Comparison of ENCODE assay signal across 8 cellular contexts in genomic region chrX:41334866-41335589, GRCh38. TPM values are rescaled to one million over a fixed set of nuclear protein-coding genes. Genes with fewer than 3 reads are reported as not detected.
A peak's percentile ranks its signal among the peaks of the same experiment; 100 is the strongest.
DNase-seq lines count a peak whose midpoint lies in the region; ATAC-seq lines count a peak whose summit lies in the region.

No MANE protein-coding gene starts in this region.

- H3K4me3 Mint-ChIP-seq in activated naive CD8-positive, alpha-beta T cell treated with anti-CD3 and anti-CD28 coated beads, Interleukin-2, amount 10 ng/mL, durations not matched to agents 7 days and 5 days, result peak overlapping the region; percentile 92

- H3K36me3 ChIP-seq in SJSA1 (peaks cover 44% of the 10 kb centered on the region), rectal smooth muscle tissue (ENCODE audit: control insufficient read depth, insufficient read depth, low read length) (peaks cover 2% of the 10 kb centered on the region)

- H3K36me3 Mint-ChIP-seq in activated naive CD8-positive, alpha-beta T cell treated with anti-CD3 and anti-CD28 coated beads, Interleukin-2, amount 10 ng/mL, durations not matched to agents 7 days and 5 days, result peaks cover 31% of the 10 kb centered on the region

- H3K27me3 Mint-ChIP-seq in activated naive CD8-positive, alpha-beta T cell treated with anti-CD3 and anti-CD28 coated beads, Interleukin-2, amount 10 ng/mL, durations not matched to agents 7 days and 5 days, result no peaks in the 10 kb centered on the region

- H3K4me1 ChIP-seq in SJSA1 (replicated peaks) (peaks cover 18% of the 10 kb centered on the region), rectal smooth muscle tissue (ENCODE audit: control insufficient read depth, insufficient read depth, low read length) (peaks cover 13% of the 10 kb centered on the region)

- H3K27ac Mint-ChIP-seq in activated naive CD8-positive, alpha-beta T cell treated with anti-CD3 and anti-CD28 coated beads, Interleukin-2, amount 10 ng/mL, durations not matched to agents 7 days and 5 days, result peak overlapping the region; percentile 100

- no peaks in the 10 kb centered on the region for H3K9me3 Mint-ChIP-seq in activated naive CD8-positive, alpha-beta T cell treated with anti-CD3 and anti-CD28 coated beads, Interleukin-2, amount 10 ng/mL, durations not matched to agents 7 days and 5 days

- no peaks in the 10 kb centered on the region for H3K27me3 ChIP-seq in SJSA1 (replicated peaks)
- H3K27me3 ChIP-seq in rectal smooth muscle tissue (ENCODE audit: control insufficient read depth, insufficient read depth, low read length), result no peaks in the 10 kb centered on the region

- H3K9me3 ChIP-seq in SJSA1 (replicated peaks), result no peaks in the 10 kb centered on the region

- DNase-seq in GDM1 (lab: John Stamatoyannopoulos, UW) (peak; percentile 69), SJSA1 (ENCODE audit: low read depth in 1 of 2, low spot score in 2 of 2) (peak; percentile 37 to 43), left cardiac atrium (peak; percentile 76), islet precursor cell (no peak)
- no peak for DNase-seq in activated naive CD8-positive, alpha-beta T cell treated with anti-CD3 and anti-CD28 coated beads, Interleukin-2, amount 10 ng/mL, durations not matched to agents 7 days and 5 days

- ATAC-seq in HG02623 (IDR thresholded peaks at IDR 0.05; ENCODE audit: unreplicated experiment) (peak; percentile 13), left cardiac atrium (peak; percentile 48 to 52), HG03442 (IDR thresholded peaks at IDR 0.05; ENCODE audit: unreplicated experiment) (no peak)
- ATAC-seq in activated naive CD8-positive, alpha-beta T cell treated with anti-CD3 and anti-CD28 coated beads, Interleukin-2, amount 10 ng/mL, durations not matched to agents 7 days and 5 days (ENCODE audit: low read depth), result peak; percentile 7

- H3K4me3 ChIP-seq in SJSA1 (peak overlapping the region; percentile 94), rectal smooth muscle tissue (ENCODE audit: low read length) (peak overlapping the region; percentile 92)

- peaks cover 21% of the 10 kb centered on the region for H3K4me1 Mint-ChIP-seq in activated naive CD8-positive, alpha-beta T cell treated with anti-CD3 and anti-CD28 coated beads, Interleukin-2, amount 10 ng/mL, durations not matched to agents 7 days and 5 days

- H3K27ac ChIP-seq in SJSA1, result peak overlapping the region; percentile 99
- peak overlapping the region; percentile 99 for H3K27ac ChIP-seq in rectal smooth muscle tissue (ENCODE audit: low read depth, low read length)

- intact Hi-C loops in left cardiac atrium (cut with DNase I), result loop anchor here in 1 of 2 donors (10.0 kb wide), 1 partner anchor 110 kb away; the partner anchor contains the start of gene NYX

- H3K9ac ChIP-seq in rectal smooth muscle tissue (ENCODE audit: low read length), result peak overlapping the region; percentile 97

- POLR2A ChIA-PET in activated naive CD8-positive, alpha-beta T cell treated with anti-CD3 and anti-CD28 coated beads, Interleukin-2, amount 10 ng/mL, durations not matched to agents 7 days and 5 days (lab: Charles Lee), result interaction anchor here (1.2 kb wide), 1 partner anchor 39 kb away, joined by 3 read pairs; no protein-coding TSS in a partner anchor

RNA-seq across cellular contexts. Expression of gene DDX3X, which starts 1.1 kb away (rescaled TPM):
- total RNA-seq in SJSA1 (2014; rRNA removed; shearing (Covaris generic)), result 134 and 228 TPM in 2 replicates
- 100 to 1,000 TPM; 213 to 225 TPM for total RNA-seq in activated naive CD8-positive, alpha-beta T cell treated with anti-CD3 and anti-CD28 coated beads, Interleukin-2, amount 10 ng/mL, durations not matched to agents 7 days and 5 days
- 100 to 1,000 TPM; 137 to 301 TPM for total RNA-seq in left cardiac atrium

Comparison
In these comparisons a context has a peak if more than half of its experiments do, and no peak if none do; other contexts are left out.
1. DNase-seq: peak in GDM1 (single experiment), SJSA1 (2 of 2) and left cardiac atrium (single experiment); none in activated naive CD8-positive, alpha-beta T cell treated with anti-CD3 and anti-CD28 coated beads, Interleukin-2, amount 10 ng/mL, durations not matched to agents 7 days and 5 days (single experiment) and islet precursor cell (single experiment).